ENCODE assay signal across 1 cellular context in the genomic region with DNA sequence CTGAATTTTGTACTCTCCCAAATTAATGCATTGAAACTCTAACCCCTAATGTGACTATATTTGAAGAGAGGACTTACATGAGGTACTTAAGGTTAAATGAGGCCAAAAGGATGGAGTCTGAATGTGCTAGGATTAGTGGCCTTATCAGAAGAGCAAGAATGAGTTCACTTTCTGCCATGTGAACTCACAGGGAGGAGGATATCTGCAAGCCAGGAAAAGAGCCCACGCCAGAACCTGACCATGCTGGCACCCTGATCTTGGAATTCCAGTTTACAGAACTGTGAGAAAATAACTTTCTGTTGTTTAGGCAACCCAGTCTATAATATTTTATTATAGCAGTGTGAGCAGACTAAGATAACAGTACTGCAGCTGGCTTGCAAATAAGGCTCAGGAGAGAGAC.
TF ChIP-seq lines count a peak whose summit lies in the region.

No MANE protein-coding gene starts in this region.

TF ChIP-seq in IMR-90, 13 proteins besides CTCF, POLR2A, EP300 and RAD21 (continued from another document):
- TF ChIP-seq, protein P1, sequence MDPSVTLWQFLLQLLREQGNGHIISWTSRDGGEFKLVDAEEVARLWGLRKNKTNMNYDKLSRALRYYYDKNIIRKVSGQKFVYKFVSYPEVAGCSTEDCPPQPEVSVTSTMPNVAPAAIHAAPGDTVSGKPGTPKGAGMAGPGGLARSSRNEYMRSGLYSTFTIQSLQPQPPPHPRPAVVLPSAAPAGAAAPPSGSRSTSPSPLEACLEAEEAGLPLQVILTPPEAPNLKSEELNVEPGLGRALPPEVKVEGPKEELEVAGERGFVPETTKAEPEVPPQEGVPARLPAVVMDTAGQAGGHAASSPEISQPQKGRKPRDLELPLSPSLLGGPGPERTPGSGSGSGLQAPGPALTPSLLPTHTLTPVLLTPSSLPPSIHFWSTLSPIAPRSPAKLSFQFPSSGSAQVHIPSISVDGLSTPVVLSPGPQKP (IDR thresholded peaks at IDR 0.05; ENCODE audit: borderline replicate concordance, low read depth, low read length): no peak
- TF ChIP-seq NFE2L2 (IDR thresholded peaks at IDR 0.05; ENCODE audit: low read depth, low read length): no peak
- TF ChIP-seq CHD1 (IDR thresholded peaks at IDR 0.05; ENCODE audit: low read depth, low read length): no peak
- TF ChIP-seq CEBPB (IDR thresholded peaks at IDR 0.05; ENCODE audit: low read depth, low read length): no peak
- TF ChIP-seq RCOR1 (IDR thresholded peaks at IDR 0.05; ENCODE audit: insufficient replicate concordance, low read length): no peak
- TF ChIP-seq MAZ (IDR thresholded peaks at IDR 0.05; ENCODE audit: borderline replicate concordance, low read depth, low read length): no peak
- TF ChIP-seq, protein P2, sequence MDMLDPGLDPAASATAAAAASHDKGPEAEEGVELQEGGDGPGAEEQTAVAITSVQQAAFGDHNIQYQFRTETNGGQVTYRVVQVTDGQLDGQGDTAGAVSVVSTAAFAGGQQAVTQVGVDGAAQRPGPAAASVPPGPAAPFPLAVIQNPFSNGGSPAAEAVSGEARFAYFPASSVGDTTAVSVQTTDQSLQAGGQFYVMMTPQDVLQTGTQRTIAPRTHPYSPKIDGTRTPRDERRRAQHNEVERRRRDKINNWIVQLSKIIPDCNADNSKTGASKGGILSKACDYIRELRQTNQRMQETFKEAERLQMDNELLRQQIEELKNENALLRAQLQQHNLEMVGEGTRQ (IDR thresholded peaks at IDR 0.05; ENCODE audit: low read depth, low read length): no peak
- no peak for TF ChIP-seq SMC3 (IDR thresholded peaks at IDR 0.05; ENCODE audit: low read depth, low read length)
- TF ChIP-seq FOS (IDR thresholded peaks at IDR 0.05; ENCODE audit: low read depth, low read length): no peak
- TF ChIP-seq MAFK (IDR thresholded peaks at IDR 0.05; ENCODE audit: low read depth, low read length): no peak
TF ChIP-seq in IMR-90: peak in this region for 0.
